Comparison of ENCODE assay signal across 7 cellular contexts in the genomic region with DNA sequence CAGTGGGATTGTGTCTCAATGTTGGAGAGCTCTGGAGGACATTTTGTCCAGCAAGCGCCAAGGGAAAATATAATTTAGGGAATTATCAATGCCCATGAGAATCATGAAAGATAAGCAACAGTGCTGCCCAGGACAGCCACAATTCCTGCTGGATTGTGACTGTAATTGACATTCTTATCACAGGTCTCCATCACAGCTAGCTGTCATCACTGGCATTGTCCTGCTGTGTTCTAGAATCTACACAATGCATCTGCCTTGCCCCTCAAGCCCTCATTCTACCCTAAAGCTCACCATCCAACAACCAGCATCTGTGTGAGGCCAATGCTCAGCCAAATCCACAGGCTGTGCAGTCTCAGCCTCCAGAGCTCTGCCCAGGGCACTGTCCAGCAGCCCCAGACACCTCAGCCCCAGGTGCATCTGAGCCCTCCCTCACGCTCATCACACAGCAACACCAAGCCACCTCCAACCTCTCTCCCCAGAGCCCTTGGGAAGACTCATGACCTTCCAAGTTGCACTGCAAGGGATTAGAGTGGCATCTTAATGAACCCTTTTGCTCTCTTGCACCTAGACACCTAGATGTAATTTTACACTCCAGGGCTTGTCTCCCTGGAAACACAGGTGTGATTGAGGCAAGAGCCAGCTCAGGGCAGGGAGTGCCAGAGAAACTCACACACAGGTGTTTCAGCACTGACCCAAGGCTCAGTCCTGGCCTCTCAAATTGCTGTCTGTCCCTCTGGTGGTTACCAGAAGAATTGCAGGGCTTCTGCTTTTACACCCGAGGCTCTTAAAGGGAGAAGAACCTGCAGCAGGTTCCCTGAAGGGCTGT.
DNase-seq lines count a peak whose midpoint lies in the region; ATAC-seq and TF ChIP-seq lines count a peak whose summit lies in the region.

No MANE protein-coding gene starts in this region.

- POLR2A ChIA-PET in T-cell (lab: Charles Lee) = no interaction called here

- DNase-seq in EL (peak; percentile 43), NCI-H1417 treated with DMSO at 0.1 percent for 48 hours (lab: John Stamatoyannopoulos, UW) (peak; percentile 17), T-cell (peak in 10 of 34 experiments; percentile 8 to 27 (median 12)), endothelial cell (ENCODE audit: low spot score) (peak; percentile 49), middle frontal gyrus (ENCODE audit: extremely low spot score, low spot score) (peak; percentile 20)

- CTCF ChIA-PET in T-cell (lab: Charles Lee) = no interaction called here

- H3K4me1 Mint-ChIP-seq in T-cell (peaks cover 0 to 2% (median 0%) of the 10 kb centered on the region in 3 donors), endothelial cell (ENCODE audit: unreplicated experiment) (peaks cover 21% of the 10 kb centered on the region)

- H3K36me3 Mint-ChIP-seq in T-cell (no peaks in the 10 kb centered on the region), endothelial cell (ENCODE audit: low read depth, unreplicated experiment) (no peaks in the 10 kb centered on the region)

- H3K4me3 Mint-ChIP-seq in T-cell = no peak overlapping the region
- no peak overlapping the region for H3K4me3 Mint-ChIP-seq in endothelial cell (ENCODE audit: unreplicated experiment)

- peak; percentile 51 for ATAC-seq in GM21723 (IDR thresholded peaks at IDR 0.05; ENCODE audit: unreplicated experiment)
- peak; percentile 40 to 66 (median 55) for ATAC-seq in T-cell (replicated peaks in 1 of 4)
- ATAC-seq in HG02588 (IDR thresholded peaks at IDR 0.05; ENCODE audit: unreplicated experiment) = no peak

- peak; percentile 93 for TF ChIP-seq CTCF in endothelial cell (IDR thresholded peaks at IDR 0.05; ENCODE audit: unreplicated experiment)

- no peaks in the 10 kb centered on the region for H3K9me3 Mint-ChIP-seq in T-cell
- no peaks in the 10 kb centered on the region for H3K9me3 Mint-ChIP-seq in endothelial cell (ENCODE audit: unreplicated experiment)

- H3K27ac Mint-ChIP-seq in T-cell = no peak overlapping the region
- no peak overlapping the region for H3K27ac Mint-ChIP-seq in endothelial cell (ENCODE audit: unreplicated experiment)

- H3K27me3 Mint-ChIP-seq in T-cell (peaks cover 57 to 84% of the 10 kb centered on the region in 2 donors), endothelial cell (ENCODE audit: unreplicated experiment) (peaks cover 2% of the 10 kb centered on the region)
